In genomic region chr4:153020460-153020859, GRCh38 we compare ENCODE assay signal across 20 cellular contexts.
DNase-seq lines count a peak whose midpoint lies in the region; ATAC-seq, FAIRE-seq and TF ChIP-seq lines count a peak whose summit lies in the region.
"Had no signal": no experiment of that assay in that cellular context is flagged by ENCODE, and none has a peak within 500 bp of the region (broad histone marks: within the 10 kb centered on the region; RNA-seq: fewer than 3 reads in every experiment).

No MANE protein-coding gene starts in this region.

- no peaks in the 10 kb centered on the region for H3K36me3 Mint-ChIP-seq in activated T-helper 17 cell treated with anti-CD3 and anti-CD28 coated beads, Interleukin-2, amount 50 U/mL, for 72 hours (ENCODE audit: low read depth)
- H3K36me3 Mint-ChIP-seq in glutamatergic neuron (ENCODE audit: unreplicated experiment): peaks cover 6% of the 10 kb centered on the region
- H3K36me3 Mint-ChIP-seq: CD8-positive, alpha-beta T cell had no signal

- H3K4me3 Mint-ChIP-seq in activated T-helper 17 cell treated with anti-CD3 and anti-CD28 coated beads, Interleukin-2, amount 50 U/mL, for 72 hours: no peak overlapping the region
- H3K4me3 Mint-ChIP-seq in glutamatergic neuron (ENCODE audit: unreplicated experiment): no peak overlapping the region
- H3K4me3 Mint-ChIP-seq: B cell; CD8-positive, alpha-beta T cell; IgD-negative memory B cell had no signal

- no peak for FAIRE-seq in RCC 7860 (lab: Jason Lieb, UNC)
- FAIRE-seq: GM12878, HTR-8/SVneo had no signal

- H3K27ac ChIP-seq in HL-60 (replicated peaks): no peak overlapping the region
- H3K27ac ChIP-seq: BLaER1 treated with 17β-estradiol and CSF1 and Interleukin-3, amounts not matched to agents 10 nM and 100 nM had no signal

- H3K4me3 ChIP-seq in HL-60 (replicated peaks; ENCODE audit: insufficient read depth, low read length): no peak overlapping the region
- H3K4me3 ChIP-seq: BLaER1 treated with 17β-estradiol and CSF1 and Interleukin-3, amounts not matched to agents 10 nM and 100 nM; GM12878 had no signal

- no peaks in the 10 kb centered on the region for H3K4me1 Mint-ChIP-seq in activated T-helper 17 cell treated with anti-CD3 and anti-CD28 coated beads, Interleukin-2, amount 50 U/mL, for 72 hours
- peaks cover 49% of the 10 kb centered on the region for H3K4me1 Mint-ChIP-seq in glutamatergic neuron (ENCODE audit: low read depth, unreplicated experiment)

- peaks cover 11% of the 10 kb centered on the region for H3K27me3 Mint-ChIP-seq in activated T-helper 17 cell treated with anti-CD3 and anti-CD28 coated beads, Interleukin-2, amount 50 U/mL, for 72 hours
- H3K27me3 Mint-ChIP-seq in glutamatergic neuron (ENCODE audit: unreplicated experiment): peaks cover 19% of the 10 kb centered on the region

- no peaks in the 10 kb centered on the region for H3K27me3 ChIP-seq in HL-60 (ENCODE audit: insufficient read depth, poor library complexity, severe bottlenecking)
- H3K27me3 ChIP-seq: BLaER1 treated with 17β-estradiol and CSF1 and Interleukin-3, amounts not matched to agents 10 nM and 100 nM had no signal

- H3K27ac Mint-ChIP-seq in activated T-helper 17 cell treated with anti-CD3 and anti-CD28 coated beads, Interleukin-2, amount 50 U/mL, for 72 hours: no peak overlapping the region
- H3K27ac Mint-ChIP-seq in glutamatergic neuron (ENCODE audit: unreplicated experiment): peak overlapping the region; percentile 97
- H3K27ac Mint-ChIP-seq: B cell; CD8-positive, alpha-beta T cell; IgD-negative memory B cell had no signal

- no peaks in the 10 kb centered on the region for H3K9me3 Mint-ChIP-seq in activated T-helper 17 cell treated with anti-CD3 and anti-CD28 coated beads, Interleukin-2, amount 50 U/mL, for 72 hours
- peaks cover 28% of the 10 kb centered on the region for H3K9me3 Mint-ChIP-seq in glutamatergic neuron (ENCODE audit: unreplicated experiment)
- H3K9me3 Mint-ChIP-seq: CD8-positive, alpha-beta T cell had no signal

- DNase-seq in activated CD4-positive, alpha-beta T cell treated with anti-CD3 and anti-CD28 coated beads for 48 hours: peak; percentile 5
- DNase-seq in activated CD4-positive, alpha-beta T cell treated with anti-CD3 and anti-CD28 coated beads for 1 hour: no peak
- DNase-seq in HL-60 (ENCODE audit: low read depth in 1 of 2, low spot score in 1 of 2): peak; percentile 24 to 45
- no peak for DNase-seq in glutamatergic neuron
- no peak for DNase-seq in RCC 7860 (ENCODE audit: low spot score)
- DNase-seq in stimulated activated CD8-positive, alpha-beta memory T cell treated with anti-CD3 and anti-CD28 coated beads, Interleukin-4, amount 100 ng/mL, for 48 hours: no peak
- DNase-seq: 8988T; CD8-positive, alpha-beta T cell; DMS 273 treated with DMSO at 0.1 percent for 48 hours; DMS53; DND-41; EL; HCEC 1CT had no signal

- peak; percentile 67 for ATAC-seq in activated T-helper 17 cell treated with anti-CD3 and anti-CD28 coated beads, Interleukin-2, amount 50 U/mL, for 72 hours (replicated peaks)
- no peak for ATAC-seq in HG03565 (IDR thresholded peaks at IDR 0.05; ENCODE audit: unreplicated experiment)
- ATAC-seq: CD8-positive, alpha-beta T cell; GM12878 had no signal

- TF ChIP-seq CTCF in HL-60 (IDR thresholded peaks at IDR 0.05; ENCODE audit: insufficient read depth, low read length) (no peak), glutamatergic neuron (IDR thresholded peaks at IDR 0.05; ENCODE audit: partially characterized antibody, unreplicated experiment) (no peak)

Comparison
In these comparisons a context has a peak if more than half of its experiments do, and no peak if none do; other contexts are left out.
1. DNase-seq: peak in activated CD4-positive, alpha-beta T cell treated with anti-CD3 and anti-CD28 coated beads for 48 hours (single experiment) and HL-60 (2 of 2); none in activated CD4-positive, alpha-beta T cell treated with anti-CD3 and anti-CD28 coated beads for 1 hour (single experiment), glutamatergic neuron (single experiment), RCC 7860 (single experiment) and stimulated activated CD8-positive, alpha-beta memory T cell treated with anti-CD3 and anti-CD28 coated beads, Interleukin-4, amount 100 ng/mL, for 48 hours (single experiment).